14 cellular contexts compared by ENCODE assay signal in the genomic region with DNA sequence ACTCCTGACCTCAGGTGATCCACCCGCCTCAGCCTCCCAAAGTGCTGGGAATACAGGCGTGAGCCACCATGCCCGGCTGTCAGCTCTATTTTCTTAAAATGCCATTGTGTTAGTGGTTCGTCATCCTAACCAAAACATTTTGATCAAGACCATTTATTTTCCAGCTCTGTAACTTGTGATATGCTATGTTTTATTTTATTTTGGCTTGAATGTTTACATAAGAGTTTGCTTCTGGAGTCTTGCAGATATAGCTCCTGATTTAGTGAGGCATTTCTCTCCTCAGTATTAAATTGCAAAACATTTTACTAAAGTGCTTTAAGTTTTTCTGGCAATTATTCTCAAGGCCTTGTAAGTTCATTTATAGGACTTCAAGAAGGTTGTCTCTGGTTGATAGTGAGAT. TPM values are rescaled to one million over a fixed set of nuclear protein-coding genes. Genes with fewer than 3 reads are reported as not detected.
DNase-seq lines count a peak whose midpoint lies in the region; ATAC-seq and TF ChIP-seq lines count a peak whose summit lies in the region.
"Had no signal": no experiment of that assay in that cellular context is flagged by ENCODE, and none has a peak within 500 bp of the region (broad histone marks: within the 10 kb centered on the region; RNA-seq: fewer than 3 reads in every experiment).

No MANE protein-coding gene starts in this region.

- CTCF ChIA-PET in T-cell (lab: Charles Lee) = interaction anchor here (0.5 to 0.7 kb wide), 3 partner anchors 101 to 479 kb away, joined by 4 to 5 read pairs (median 5); a partner anchor contains a TSS

- TF ChIP-seq CTCF in glutamatergic neuron (IDR thresholded peaks at IDR 0.05; ENCODE audit: partially characterized antibody, unreplicated experiment) = no peak

- no peak for DNase-seq in activated naive CD4-positive, alpha-beta T cell (lab: John Stamatoyannopoulos, UW)
- no peak for DNase-seq in T-cell
- no peak for DNase-seq in glutamatergic neuron
- no peak for DNase-seq in islet precursor cell
- DNase-seq: activated CD8-positive, alpha-beta memory T cell treated with anti-CD3 and anti-CD28 coated beads, Interleukin-2, amount 50 U/mL, for 48 hours; body of pancreas; EL; MM.1S; NCI-H226; stimulated activated CD4-positive, alpha-beta T cell treated with anti-CD3 and anti-CD28 coated beads, Interleukin-1b, Interleukin-23, amount 100 ng/mL, for 48 hours had no signal

- H3K27ac Mint-ChIP-seq in activated naive CD4-positive, alpha-beta T cell treated with anti-CD3 and anti-CD28 coated beads, Interleukin-2, amount 50 U/mL, for 24 hours = peak overlapping the region; percentile 70
- H3K27ac Mint-ChIP-seq in T-cell (peak overlapping the region; percentile 15 to 53), glutamatergic neuron (ENCODE audit: unreplicated experiment) (peak overlapping the region; percentile 56)
- no peak overlapping the region for H3K27ac Mint-ChIP-seq in stimulated activated memory B cell treated with anti-CD40 and anti-IgM and Interleukin-4, amounts not matched to agents 10 μg/mL and 1 μg/mL and 100 μg/mL, for 72 hours

- no peaks in the 10 kb centered on the region for H3K9me3 Mint-ChIP-seq in activated naive CD4-positive, alpha-beta T cell treated with anti-CD3 and anti-CD28 coated beads, Interleukin-2, amount 50 U/mL, for 24 hours
- H3K9me3 Mint-ChIP-seq in T-cell (no peaks in the 10 kb centered on the region), glutamatergic neuron (ENCODE audit: unreplicated experiment) (peaks cover 15% of the 10 kb centered on the region)
- H3K9me3 Mint-ChIP-seq in stimulated activated memory B cell treated with anti-CD40 and anti-IgM and Interleukin-4, amounts not matched to agents 10 μg/mL and 1 μg/mL and 100 μg/mL, for 72 hours = no peaks in the 10 kb centered on the region

- peaks cover 72% of the 10 kb centered on the region for H3K4me1 Mint-ChIP-seq in activated naive CD4-positive, alpha-beta T cell treated with anti-CD3 and anti-CD28 coated beads, Interleukin-2, amount 50 U/mL, for 24 hours
- H3K4me1 Mint-ChIP-seq in T-cell = peaks cover 75 to 80% (median 77%) of the 10 kb centered on the region in 3 donors
- peaks cover 27% of the 10 kb centered on the region for H3K4me1 Mint-ChIP-seq in glutamatergic neuron (ENCODE audit: low read depth, unreplicated experiment)
- H3K4me1 Mint-ChIP-seq in stimulated activated memory B cell treated with anti-CD40 and anti-IgM and Interleukin-4, amounts not matched to agents 10 μg/mL and 1 μg/mL and 100 μg/mL, for 72 hours = peaks cover 71% of the 10 kb centered on the region

- ATAC-seq in T-cell (replicated peaks in 1 of 4) (no peak), GM18858 (IDR thresholded peaks at IDR 0.05; ENCODE audit: unreplicated experiment) (no peak), GM21515 (IDR thresholded peaks at IDR 0.05; ENCODE audit: unreplicated experiment) (no peak)
- ATAC-seq in stimulated activated memory B cell treated with anti-CD40 and anti-IgM and Interleukin-4, amounts not matched to agents 10 μg/mL and 1 μg/mL and 100 μg/mL, for 72 hours = no peak
- ATAC-seq: body of pancreas had no signal

- peaks cover 6% of the 10 kb centered on the region for H3K36me3 Mint-ChIP-seq in activated naive CD4-positive, alpha-beta T cell treated with anti-CD3 and anti-CD28 coated beads, Interleukin-2, amount 50 U/mL, for 24 hours
- H3K36me3 Mint-ChIP-seq in T-cell (peaks cover 14% of the 10 kb centered on the region), glutamatergic neuron (ENCODE audit: unreplicated experiment) (peaks cover 6% of the 10 kb centered on the region)
- H3K36me3 Mint-ChIP-seq in stimulated activated memory B cell treated with anti-CD40 and anti-IgM and Interleukin-4, amounts not matched to agents 10 μg/mL and 1 μg/mL and 100 μg/mL, for 72 hours = peaks cover 34% of the 10 kb centered on the region

- peak overlapping the region; percentile 73 for H3K4me3 Mint-ChIP-seq in activated naive CD4-positive, alpha-beta T cell treated with anti-CD3 and anti-CD28 coated beads, Interleukin-2, amount 50 U/mL, for 24 hours
- H3K4me3 Mint-ChIP-seq in T-cell = peak overlapping the region; percentile 38 to 99 (median 98)
- H3K4me3 Mint-ChIP-seq in glutamatergic neuron (ENCODE audit: unreplicated experiment) = peak overlapping the region; percentile 62
- peak overlapping the region; percentile 26 for H3K4me3 Mint-ChIP-seq in stimulated activated memory B cell treated with anti-CD40 and anti-IgM and Interleukin-4, amounts not matched to agents 10 μg/mL and 1 μg/mL and 100 μg/mL, for 72 hours

- no peaks in the 10 kb centered on the region for H3K27me3 Mint-ChIP-seq in activated naive CD4-positive, alpha-beta T cell treated with anti-CD3 and anti-CD28 coated beads, Interleukin-2, amount 50 U/mL, for 24 hours
- H3K27me3 Mint-ChIP-seq in T-cell = no peaks in the 10 kb centered on the region
- H3K27me3 Mint-ChIP-seq in glutamatergic neuron (ENCODE audit: unreplicated experiment) = peaks cover 3% of the 10 kb centered on the region
- H3K27me3 Mint-ChIP-seq in stimulated activated memory B cell treated with anti-CD40 and anti-IgM and Interleukin-4, amounts not matched to agents 10 μg/mL and 1 μg/mL and 100 μg/mL, for 72 hours = no peaks in the 10 kb centered on the region

- POLR2A ChIA-PET in T-cell (lab: Charles Lee) = interaction anchor here (0.5 to 0.6 kb wide), 2 partner anchors 12 to 1587 kb away, joined by 7 to 10 read pairs; no protein-coding TSS in a partner anchor

RNA-seq across cellular contexts. Expression of a gene that starts 4.4 kb away (rescaled TPM):
- 100 to 1,000 TPM in 3 of 5 donors, 10 to 100 TPM in 2; 97.6 to 161 (median 101) TPM for total RNA-seq in T-cell
- 127 TPM for total RNA-seq in glutamatergic neuron (ENCODE audit: unreplicated experiment)

Comparison
In these comparisons a context has a peak if more than half of its experiments do, and no peak if none do; other contexts are left out.
1. H3K4me3 Mint-ChIP-seq: peak in every context shown above with its lines; median percentile 98 in T-cell; 73 in activated naive CD4-positive, alpha-beta T cell treated with anti-CD3 and anti-CD28 coated beads, Interleukin-2, amount 50 U/mL, for 24 hours; 62 in glutamatergic neuron; 26 in stimulated activated memory B cell treated with anti-CD40 and anti-IgM and Interleukin-4, amounts not matched to agents 10 μg/mL and 1 μg/mL and 100 μg/mL, for 72 hours.